ENCODE assay signal across 9 cellular contexts in the genomic region with DNA sequence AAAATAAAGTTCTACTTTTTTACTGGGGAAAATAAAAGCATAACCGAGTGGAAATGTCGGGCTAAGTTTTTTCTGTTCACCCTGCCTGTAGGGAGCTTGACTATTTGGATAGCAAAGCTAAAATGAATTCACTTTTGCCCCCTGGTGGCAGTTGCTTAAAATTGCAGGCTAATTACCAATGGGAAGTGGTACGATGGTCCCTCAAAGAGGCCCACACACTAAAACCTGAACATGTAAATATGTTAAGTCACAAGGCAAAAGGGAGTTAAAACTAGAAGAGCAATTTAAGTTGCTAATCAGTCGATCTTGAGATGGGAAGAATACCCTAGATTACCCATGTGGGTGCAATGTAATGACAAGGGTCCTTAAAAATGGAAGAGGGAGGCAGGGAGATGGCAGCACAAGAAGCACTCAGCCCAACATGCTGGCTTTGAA. TPM values are rescaled to one million over a fixed set of nuclear protein-coding genes. Genes with fewer than 3 reads are reported as not detected.
DNase-seq lines count a peak whose midpoint lies in the region; ATAC-seq and TF ChIP-seq lines count a peak whose summit lies in the region.
"Had no signal": no experiment of that assay in that cellular context is flagged by ENCODE, and none has a peak within 500 bp of the region (broad histone marks: within the 10 kb centered on the region; RNA-seq: fewer than 3 reads in every experiment).

No MANE protein-coding gene starts in this region.

- H3K4me3 ChIP-seq in CD4-positive, alpha-beta memory T cell (ENCODE audit: low read length in 2 of 2): no peak overlapping the region
- no peak overlapping the region for H3K4me3 ChIP-seq in HCT116 (replicated peaks in 1 of 2; ENCODE audit: low read depth in 1 of 2, low read length in 2 of 2)
- no peak overlapping the region for H3K4me3 ChIP-seq in heart right ventricle

- H3K4me2 ChIP-seq in HCT116 (ENCODE audit: low read length): no peak overlapping the region

- H3K4me1 ChIP-seq in CD4-positive, alpha-beta memory T cell (ENCODE audit: insufficient read depth, low read length): peaks cover 11% of the 10 kb centered on the region
- peaks cover 0 to 3% of the 10 kb centered on the region in 2 experiments; a peak in 1 of 4 replicates for H3K4me1 ChIP-seq in HCT116 (ENCODE audit: control insufficient read depth in 1 of 2, insufficient read depth in 2 of 2, low read length in 2 of 2)
- H3K4me1 ChIP-seq in heart right ventricle: no peaks in the 10 kb centered on the region

- H3K27ac ChIP-seq in CD4-positive, alpha-beta memory T cell (ENCODE audit: low read depth, low read length): no peak overlapping the region
- H3K27ac ChIP-seq in HCT116 (ENCODE audit: low read depth, low read length): no peak overlapping the region
- H3K27ac ChIP-seq in heart right ventricle: no peak overlapping the region

- no TSS peak for BruUV-seq in HCT116 (replicated peaks; lab: Mats Ljungman, UMichigan)

- no peak overlapping the region for H3K4me3 Mint-ChIP-seq in CD4-positive, alpha-beta memory T cell
- H3K4me3 Mint-ChIP-seq in WTC11: no peak overlapping the region

- H2AFZ ChIP-seq in HCT116 (ENCODE audit: low read depth, low read length, poor library complexity, severe bottlenecking): no peak overlapping the region

- POLR2A ChIA-PET in CD4-positive, alpha-beta memory T cell (lab: Charles Lee; ENCODE audit: partially characterized antibody): interaction anchor here (0.9 to 2.1 kb wide), 2 partner anchors 34 to 38 kb away, joined by 4 to 9 read pairs; no protein-coding TSS in a partner anchor
- POLR2A ChIA-PET in HCT116 (lab: Charles Lee) (no interaction called here), WTC11 (lab: Charles Lee) (no interaction called here)

- no peaks in the 10 kb centered on the region for H4K20me1 ChIP-seq in HCT116 (ENCODE audit: insufficient read depth)

- peak; percentile 65; the same call in 1 of the 2 replicates for ATAC-seq in HCT116
- peak; percentile 61 for ATAC-seq in WTC11
- ATAC-seq in HG03571 (IDR thresholded peaks at IDR 0.05; ENCODE audit: unreplicated experiment): no peak
- ATAC-seq in GM21360 (IDR thresholded peaks at IDR 0.05; ENCODE audit: unreplicated experiment): no peak
- ATAC-seq in heart right ventricle: no peak

- H3K27ac Mint-ChIP-seq in CD4-positive, alpha-beta memory T cell: peak overlapping the region in 1 of 7 donors; percentile 35
- no peak overlapping the region for H3K27ac Mint-ChIP-seq in WTC11

- TF ChIP-seq CTCF in HCT116 (IDR thresholded peaks at IDR 0.05 in 2 of 3, conservative IDR thresholded peaks at IDR 0.05 in 1 of 3; ENCODE audit: borderline replicate concordance in 1 of 3, insufficient read depth in 1 of 3, low read depth in 2 of 3, low read length in 2 of 3) (peak; percentile 23 to 87 (median 62); a peak in 5 of 6 replicates), WTC11 (IDR thresholded peaks at IDR 0.05) (peak; percentile 81), heart right ventricle (IDR thresholded peaks at IDR 0.05) (peak in 2 of 9 donors; percentile 36 to 52)

- peak; percentile 38 for TF ChIP-seq RAD21 in HCT116 (IDR thresholded peaks at IDR 0.05; ENCODE audit: low read depth)

- CTCF ChIA-PET in CD4-positive, alpha-beta memory T cell (lab: Charles Lee; ENCODE audit: partially characterized antibody): interaction anchor here (0.9 to 3.0 kb wide), 12 partner anchors 10 to 215 kb away, joined by 3 to 23 read pairs (median 6); no protein-coding TSS in a partner anchor
- CTCF ChIA-PET in HCT116 (lab: Charles Lee) (interaction anchor here (1.0 to 1.7 kb wide), 4 partner anchors 10 to 103 kb away, joined by 3 to 5 read pairs (median 4); no protein-coding TSS in a partner anchor), WTC11 (lab: Charles Lee) (interaction anchor here (0.6 to 3.5 kb wide), 28 partner anchors 10 to 466 kb away, joined by 3 to 51 read pairs (median 4); partner anchors contain the start of gene BPIFB6)

- TF ChIP-seq POLR2A in HCT116 (IDR thresholded peaks at IDR 0.05; ENCODE audit: borderline replicate concordance, extremely low read depth, insufficient read depth, insufficient read length): no peak

- no peaks in the 10 kb centered on the region for H3K9me2 ChIP-seq in HCT116 (ENCODE audit: insufficient read depth)

- H3K27me3 ChIP-seq in CD4-positive, alpha-beta memory T cell (ENCODE audit: insufficient read depth, low read length): no peaks in the 10 kb centered on the region
- H3K27me3 ChIP-seq in HCT116 (ENCODE audit: insufficient read depth, low read length) (no peaks in the 10 kb centered on the region), heart right ventricle (no peaks in the 10 kb centered on the region)

- H3K9me3 ChIP-seq in CD4-positive, alpha-beta memory T cell (ENCODE audit: control insufficient read depth in 1 of 2, low read length in 2 of 2): peaks cover 0 to 8% of the 10 kb centered on the region in 2 donors
- H3K9me3 ChIP-seq in HCT116 (ENCODE audit: control insufficient read depth in 1 of 2, insufficient read depth in 1 of 2, low read depth in 1 of 2, low read length in 2 of 2) (no peaks in the 10 kb centered on the region), heart right ventricle (peaks cover 0 to 15% (median 0%) of the 10 kb centered on the region in 11 donors)

- RAD21 ChIA-PET in HCT116 (lab: Charles Lee; ENCODE audit: low non-redundant PET in 1 of 2, low total read pairs in 2 of 2, uncharacterized antibody in 2 of 2, unreplicated experiment in 2 of 2): no interaction called here

- H3K36me3 Mint-ChIP-seq in CD4-positive, alpha-beta memory T cell: peaks cover 0 to 4% of the 10 kb centered on the region in 2 donors
- H3K36me3 Mint-ChIP-seq in WTC11: no peaks in the 10 kb centered on the region; the same call in 1 of the 2 replicates

- no peak overlapping the region for H3K9ac ChIP-seq in HCT116 (ENCODE audit: low read length)

- H3K4me1 Mint-ChIP-seq in CD4-positive, alpha-beta memory T cell: peaks cover 6 to 29% (median 14%) of the 10 kb centered on the region in 4 donors
- H3K4me1 Mint-ChIP-seq in WTC11: peaks cover 6% of the 10 kb centered on the region; the same call in 1 of the 2 replicates

- no peaks in the 10 kb centered on the region for H3K36me3 ChIP-seq in CD4-positive, alpha-beta memory T cell (ENCODE audit: insufficient read depth, low read length)
- no peaks in the 10 kb centered on the region for H3K36me3 ChIP-seq in HCT116 (ENCODE audit: control insufficient read depth in 1 of 2, insufficient read depth in 2 of 2, low read length in 2 of 2)
- no peaks in the 10 kb centered on the region for H3K36me3 ChIP-seq in heart right ventricle

- WGBS in heart right ventricle, 2 donors: 51 to 54% methylated on average over 4 of the region's 4 CpGs

- intact Hi-C loops in CD4-positive, alpha-beta memory T cell (cut with micrococcal nuclease): loop anchor here (5.0 kb wide), 2 partner anchors 33 to 58 kb away; no protein-coding TSS in a partner anchor
- intact Hi-C loops in HCT116 (cut with micrococcal nuclease) (no loop called here), heart right ventricle (cut with DNase I) (loop anchor here in 1 of 10 donors (10.0 kb wide), 1 partner anchor 100 kb away; no protein-coding TSS in a partner anchor)

- DNase-seq in CD4-positive, alpha-beta memory T cell: peak in 4 of 5 donors; percentile 19 to 32 (median 28)
- peak; percentile 6 for DNase-seq in HCT116 (ENCODE audit: low read depth, low spot score)
- no peak for DNase-seq in WTC11 (ENCODE audit: low spot score)
- peak; percentile 12 for DNase-seq in iris pigment epithelial cell (ENCODE audit: low read depth)
- DNase-seq in hepatic stellate cell (ENCODE audit: low spot score): no peak
- DNase-seq in heart right ventricle: no peak
- DNase-seq: T1000 had no signal

- H3K27me3 Mint-ChIP-seq in CD4-positive, alpha-beta memory T cell: no peaks in the 10 kb centered on the region
- H3K27me3 Mint-ChIP-seq in WTC11 (ENCODE audit: low read depth): no peaks in the 10 kb centered on the region

- peaks cover 0 to 8% (median 3%) of the 10 kb centered on the region in 8 donors for H3K9me3 Mint-ChIP-seq in CD4-positive, alpha-beta memory T cell
- peaks cover 6% of the 10 kb centered on the region for H3K9me3 Mint-ChIP-seq in WTC11

- H3K79me2 ChIP-seq in HCT116 (ENCODE audit: insufficient read depth, low read length): no peaks in the 10 kb centered on the region

TF ChIP-seq in HCT116, 20 proteins besides CTCF, POLR2A, EP300 and RAD21 (continues in another document):
- TF ChIP-seq EZH2 (IDR thresholded peaks at IDR 0.05): no peak
- TF ChIP-seq SP1 (IDR thresholded peaks at IDR 0.05; ENCODE audit: low read depth): no peak
- TF ChIP-seq ELF1 (IDR thresholded peaks at IDR 0.05; ENCODE audit: borderline replicate concordance, low read depth): no peak

TF ChIP-seq in WTC11, 78 proteins besides CTCF, POLR2A, EP300 and RAD21 (continues in another document):
- TF ChIP-seq, protein P1, sequence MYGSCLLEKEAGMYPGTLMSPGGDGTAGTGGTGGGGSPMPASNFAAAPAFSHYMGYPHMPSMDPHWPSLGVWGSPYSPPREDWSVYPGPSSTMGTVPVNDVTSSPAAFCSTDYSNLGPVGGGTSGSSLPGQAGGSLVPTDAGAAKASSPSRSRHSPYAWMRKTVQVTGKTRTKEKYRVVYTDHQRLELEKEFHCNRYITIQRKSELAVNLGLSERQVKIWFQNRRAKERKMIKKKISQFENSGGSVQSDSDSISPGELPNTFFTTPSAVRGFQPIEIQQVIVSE (CRISPR knock-in tag; IDR thresholded peaks at IDR 0.05; ENCODE audit: borderline replicate concordance): no peak

RNA-seq across cellular contexts. Expression of gene SUN5, which starts 0.9 kb away (rescaled TPM):
- total RNA-seq in CD4-positive, alpha-beta memory T cell: not detected
- polyA plus RNA-seq in CD4-positive, alpha-beta memory T cell: not detected
- not detected for total RNA-seq in HCT116 (2021; ENCODE audit: unreplicated experiment)
- not detected in 2 replicates for polyA plus RNA-seq in HCT116 (2012)
- not detected in 3 replicates for total RNA-seq in WTC11 (2021)
- not detected for total RNA-seq in heart right ventricle
- polyA plus RNA-seq in heart right ventricle: not detected

RNA-seq across cellular contexts. Expression of gene BPIFB2, which starts 2.4 kb away (rescaled TPM):
- total RNA-seq in CD4-positive, alpha-beta memory T cell: not detected
- polyA plus RNA-seq in CD4-positive, alpha-beta memory T cell: not detected
- total RNA-seq in HCT116 (2021; ENCODE audit: unreplicated experiment): 0.15 TPM
- polyA plus RNA-seq in HCT116 (2012): not detected in 2 replicates
- 0.09 TPM in 3 replicates for total RNA-seq in WTC11 (2021)
- total RNA-seq in heart right ventricle: not detected
- polyA plus RNA-seq in heart right ventricle: not detected

RNA-seq across cellular contexts. Expression of gene BPIFB6, which starts 26.3 kb away (rescaled TPM):
- not detected for total RNA-seq in CD4-positive, alpha-beta memory T cell
- not detected for polyA plus RNA-seq in CD4-positive, alpha-beta memory T cell
- not detected for total RNA-seq in HCT116 (2021; ENCODE audit: unreplicated experiment)
- polyA plus RNA-seq in HCT116 (2012): not detected in 2 replicates
- not detected in 3 replicates for total RNA-seq in WTC11 (2021)
- total RNA-seq in heart right ventricle: not detected
- polyA plus RNA-seq in heart right ventricle: not detected

RNA-seq across cellular contexts. Expression of gene BPIFB3, which starts 48.6 kb away (rescaled TPM):
- not detected for total RNA-seq in CD4-positive, alpha-beta memory T cell
- not detected for polyA plus RNA-seq in CD4-positive, alpha-beta memory T cell
- not detected for total RNA-seq in HCT116 (2021; ENCODE audit: unreplicated experiment)
- polyA plus RNA-seq in HCT116 (2012): not detected in 2 replicates
- total RNA-seq in WTC11 (2021): not detected in 3 replicates
- total RNA-seq in heart right ventricle: not detected
- not detected for polyA plus RNA-seq in heart right ventricle

Comparison
In these comparisons a context has a peak if more than half of its experiments do, and no peak if none do; other contexts are left out.
1. DNase-seq: peak in CD4-positive, alpha-beta memory T cell (4 of 5), HCT116 (single experiment) and iris pigment epithelial cell (single experiment); none in WTC11 (single experiment), hepatic stellate cell (single experiment) and heart right ventricle (0 of 2).
2. ATAC-seq: peak in HCT116 (single experiment) and WTC11 (single experiment); none in HG03571 (single experiment), GM21360 (single experiment) and heart right ventricle (0 of 8).